In the genomic region with DNA sequence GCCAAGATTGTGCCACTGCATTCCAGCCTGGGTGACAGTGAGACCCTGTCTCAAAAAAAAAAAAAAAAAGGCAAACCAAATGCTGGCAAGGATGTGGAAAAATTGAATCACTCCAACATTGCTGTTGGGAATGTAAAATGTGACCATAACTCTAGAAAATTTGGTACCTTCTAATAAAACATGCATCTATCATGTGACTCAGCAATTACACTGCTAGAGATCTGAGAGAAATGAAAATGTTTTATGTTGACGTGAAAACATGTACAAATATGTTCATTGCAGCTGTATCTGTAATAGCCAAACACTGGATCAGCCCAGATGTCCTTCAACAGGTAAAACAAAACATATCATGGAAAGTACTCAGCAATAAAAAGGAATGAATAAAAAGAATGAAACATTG, we compare ENCODE assay signal across 18 cellular contexts. TPM values are rescaled to one million over a fixed set of nuclear protein-coding genes. Genes with fewer than 3 reads are reported as not detected.
A peak's percentile ranks its signal among the peaks of the same experiment; 100 is the strongest.
DNase-seq lines count a peak whose midpoint lies in the region; ATAC-seq, FAIRE-seq and TF ChIP-seq lines count a peak whose summit lies in the region.
"Had no signal": no experiment of that assay in that cellular context is flagged by ENCODE, and none has a peak within 500 bp of the region (broad histone marks: within the 10 kb centered on the region; RNA-seq: fewer than 3 reads in every experiment).

No MANE protein-coding gene starts in this region.

- H3K36me3 Mint-ChIP-seq in activated CD4-positive, alpha-beta memory T cell treated with anti-CD3 and anti-CD28 coated beads for 36 hours: peaks cover 52% of the 10 kb centered on the region
- H3K36me3 Mint-ChIP-seq in activated CD4-positive, alpha-beta memory T cell treated with anti-CD3 and anti-CD28 coated beads, Interleukin-2, amount 10 ng/mL, durations not matched to agents 7 days and 5 days (ENCODE audit: low read depth): peaks cover 66% of the 10 kb centered on the region
- peaks cover 59% of the 10 kb centered on the region for H3K36me3 Mint-ChIP-seq in activated naive CD8-positive, alpha-beta T cell treated with anti-CD3 and anti-CD28 coated beads, Interleukin-2, amount 50 U/mL, for 24 hours (ENCODE audit: low read depth)

- intact Hi-C loops in activated CD4-positive, alpha-beta memory T cell treated with anti-CD3 and anti-CD28 coated beads for 36 hours (cut with micrococcal nuclease): loop anchor here (5.0 kb wide), 1 partner anchor 39 kb away; no protein-coding TSS in a partner anchor

- H3K27ac Mint-ChIP-seq in activated CD4-positive, alpha-beta memory T cell treated with anti-CD3 and anti-CD28 coated beads for 36 hours: peak overlapping the region; percentile 49
- H3K27ac Mint-ChIP-seq in activated CD4-positive, alpha-beta memory T cell treated with anti-CD3 and anti-CD28 coated beads, Interleukin-2, amount 10 ng/mL, durations not matched to agents 7 days and 5 days: no peak overlapping the region
- H3K27ac Mint-ChIP-seq in activated naive CD8-positive, alpha-beta T cell treated with anti-CD3 and anti-CD28 coated beads, Interleukin-2, amount 50 U/mL, for 24 hours: peak overlapping the region; percentile 11

- TF ChIP-seq POLR2A in A549 (IDR thresholded peaks at IDR 0.05; ENCODE audit: low read length) (no peak), H54 (IDR thresholded peaks at IDR 0.05; ENCODE audit: low read depth, low read length) (no peak)

- no peak for TF ChIP-seq EP300 in A549 (IDR thresholded peaks at IDR 0.05)

- H3K9me3 ChIP-seq in A549: 0 out of 3 replicates have a peak, but pooled peaks cover 4% of the 10 kb centered on the region
- H3K9me3 ChIP-seq: BE2C, HAP-1 had no signal

- POLR2A ChIA-PET in activated CD4-positive, alpha-beta memory T cell treated with anti-CD3 and anti-CD28 coated beads for 36 hours (lab: Charles Lee): no interaction called here
- POLR2A ChIA-PET in activated CD4-positive, alpha-beta memory T cell treated with anti-CD3 and anti-CD28 coated beads, Interleukin-2, amount 10 ng/mL, durations not matched to agents 7 days and 5 days (lab: Charles Lee): no interaction called here
- POLR2A ChIA-PET in A549 (lab: Yijun Ruan, JAX): no interaction called here

- H3K4me1 Mint-ChIP-seq in activated CD4-positive, alpha-beta memory T cell treated with anti-CD3 and anti-CD28 coated beads for 36 hours (ENCODE audit: low read depth): peaks cover 19% of the 10 kb centered on the region
- peaks cover 38% of the 10 kb centered on the region for H3K4me1 Mint-ChIP-seq in activated CD4-positive, alpha-beta memory T cell treated with anti-CD3 and anti-CD28 coated beads, Interleukin-2, amount 10 ng/mL, durations not matched to agents 7 days and 5 days
- H3K4me1 Mint-ChIP-seq in activated naive CD8-positive, alpha-beta T cell treated with anti-CD3 and anti-CD28 coated beads, Interleukin-2, amount 50 U/mL, for 24 hours: peaks cover 29% of the 10 kb centered on the region

- no peak overlapping the region for H3K4me3 Mint-ChIP-seq in activated CD4-positive, alpha-beta memory T cell treated with anti-CD3 and anti-CD28 coated beads for 36 hours
- H3K4me3 Mint-ChIP-seq in activated CD4-positive, alpha-beta memory T cell treated with anti-CD3 and anti-CD28 coated beads, Interleukin-2, amount 10 ng/mL, durations not matched to agents 7 days and 5 days: no peak overlapping the region
- H3K4me3 Mint-ChIP-seq in activated naive CD8-positive, alpha-beta T cell treated with anti-CD3 and anti-CD28 coated beads, Interleukin-2, amount 50 U/mL, for 24 hours: no peak overlapping the region
- H3K4me3 Mint-ChIP-seq: CD4-positive, CD25-positive, alpha-beta regulatory T cell; CD8-positive, alpha-beta memory T cell had no signal

- no peak overlapping the region for H3K4me2 ChIP-seq in A549

- H3K27ac ChIP-seq in A549: no peak overlapping the region
- H3K27ac ChIP-seq: 22Rv1 had no signal

- DNase-seq in activated CD4-positive, alpha-beta memory T cell treated with anti-CD3 and anti-CD28 coated beads for 36 hours: no peak
- no peak for DNase-seq in activated CD4-positive, alpha-beta memory T cell treated with anti-CD3 and anti-CD28 coated beads, Interleukin-2, amount 10 ng/mL, durations not matched to agents 7 days and 5 days
- DNase-seq in A549 (ENCODE audit: low read depth in 1 of 2, low spot score in 1 of 2): no peak
- no peak for DNase-seq in H54 (ENCODE audit: insufficient read length, low spot score)
- no peak for DNase-seq in activated naive CD8-positive, alpha-beta T cell treated with anti-CD3 and anti-CD28 coated beads, Interleukin-2, amount 50 U/mL, for 24 hours
- DNase-seq in epidermal melanocyte (ENCODE audit: insufficient read length, low spot score): no peak
- DNase-seq in GM19240 (ENCODE audit: insufficient read length, low spot score): no peak
- DNase-seq: BE2C; C1 segment of cervical spinal cord; CD8-positive, alpha-beta memory T cell; COR-L47; GDM1 had no signal

- no peaks in the 10 kb centered on the region for H3K27me3 Mint-ChIP-seq in activated CD4-positive, alpha-beta memory T cell treated with anti-CD3 and anti-CD28 coated beads for 36 hours
- H3K27me3 Mint-ChIP-seq in activated CD4-positive, alpha-beta memory T cell treated with anti-CD3 and anti-CD28 coated beads, Interleukin-2, amount 10 ng/mL, durations not matched to agents 7 days and 5 days: no peaks in the 10 kb centered on the region
- no peaks in the 10 kb centered on the region for H3K27me3 Mint-ChIP-seq in activated naive CD8-positive, alpha-beta T cell treated with anti-CD3 and anti-CD28 coated beads, Interleukin-2, amount 50 U/mL, for 24 hours
- H3K27me3 Mint-ChIP-seq: CD4-positive, CD25-positive, alpha-beta regulatory T cell; CD8-positive, alpha-beta memory T cell had no signal

- no peaks in the 10 kb centered on the region for H3K4me1 ChIP-seq in A549
- H3K4me1 ChIP-seq: BE2C, HAP-1 had no signal

- ATAC-seq in A549: no peak
- ATAC-seq in activated naive CD8-positive, alpha-beta T cell treated with anti-CD3 and anti-CD28 coated beads, Interleukin-2, amount 50 U/mL, for 24 hours: no peak

- WGBS in A549 (ENCODE audit: missing lambda C conversion rate): 87% methylated on average over 1 of the region's 1 CpG

- no peak for TF ChIP-seq CTCF in A549 (IDR thresholded peaks at IDR 0.05)

- CTCF ChIA-PET in activated CD4-positive, alpha-beta memory T cell treated with anti-CD3 and anti-CD28 coated beads for 36 hours (lab: Charles Lee): interaction anchor here (0.9 kb wide), 1 partner anchor 54 kb away, joined by 3 read pairs; no protein-coding TSS in a partner anchor
- CTCF ChIA-PET in activated CD4-positive, alpha-beta memory T cell treated with anti-CD3 and anti-CD28 coated beads, Interleukin-2, amount 10 ng/mL, durations not matched to agents 7 days and 5 days (lab: Charles Lee): interaction anchor here (0.9 to 3.8 kb wide), 2 partner anchors 21 to 54 kb away, joined by 3 to 18 read pairs; partner anchors contain the start of gene TYSND1
- CTCF ChIA-PET in A549 (lab: Yijun Ruan, JAX): no interaction called here

- no peak for TF ChIP-seq RAD21 in A549 (conservative IDR thresholded peaks at IDR 0.05 in 1 of 2, IDR thresholded peaks at IDR 0.05 in 1 of 2)

- no peaks in the 10 kb centered on the region for H3K9me3 Mint-ChIP-seq in activated CD4-positive, alpha-beta memory T cell treated with anti-CD3 and anti-CD28 coated beads for 36 hours
- no peaks in the 10 kb centered on the region for H3K9me3 Mint-ChIP-seq in activated CD4-positive, alpha-beta memory T cell treated with anti-CD3 and anti-CD28 coated beads, Interleukin-2, amount 10 ng/mL, durations not matched to agents 7 days and 5 days
- no peaks in the 10 kb centered on the region for H3K9me3 Mint-ChIP-seq in activated naive CD8-positive, alpha-beta T cell treated with anti-CD3 and anti-CD28 coated beads, Interleukin-2, amount 50 U/mL, for 24 hours
- H3K9me3 Mint-ChIP-seq: CD4-positive, CD25-positive, alpha-beta regulatory T cell; CD8-positive, alpha-beta memory T cell had no signal

- H3K4me3 ChIP-seq in A549: no peak overlapping the region
- H3K4me3 ChIP-seq: HAP-1 had no signal

- no peak for FAIRE-seq in A549 (lab: Jason Lieb, UNC)
- FAIRE-seq in H54 (lab: Jason Lieb, UNC): peak; percentile 20
- FAIRE-seq: D721Med, GM12892, H1 had no signal

TF ChIP-seq in A549, 52 proteins besides CTCF, POLR2A, EP300 and RAD21 (continues in another document):
- no peak for TF ChIP-seq CHD2 (IDR thresholded peaks at IDR 0.05; ENCODE audit: low read length, partially characterized antibody)
- TF ChIP-seq BHLHE40 (IDR thresholded peaks at IDR 0.05; ENCODE audit: low read depth, low read length): no peak
- no peak for TF ChIP-seq ZFP36 (IDR thresholded peaks at IDR 0.05; ENCODE audit: borderline replicate concordance, partially characterized antibody)

RNA-seq across cellular contexts. Expression of gene SAR1A, which starts 30.8 kb away (rescaled TPM):
- 10 to 100 TPM; 91.9 to 94.8 TPM for total RNA-seq in activated CD4-positive, alpha-beta memory T cell treated with anti-CD3 and anti-CD28 coated beads for 36 hours
- 10 to 100 TPM; 81.4 to 85.6 TPM for total RNA-seq in activated CD4-positive, alpha-beta memory T cell treated with anti-CD3 and anti-CD28 coated beads, Interleukin-2, amount 10 ng/mL, durations not matched to agents 7 days and 5 days
- 75.6 and 80.7 TPM in 2 replicates for polyA plus RNA-seq in A549 (2011; rRNA removed)
- polyA plus RNA-seq in A549 (2012; cell fraction: cytosol; rRNA removed): 22.8 and 23.9 TPM in 2 replicates
- 12.0 and 23.2 TPM in 2 replicates for polyA plus RNA-seq in A549 (2012; cell fraction: nucleus; rRNA removed)
- polyA plus RNA-seq in A549 (2017; fragmentation: RNase III; extraction: RNeasy Plus Mini Kit Qiagen cat#74134 plus additional on column Dnase treatment): 55.8 to 57.7 TPM (median 57.5 TPM) in 3 replicates
- polyA minus RNA-seq in A549 (2011; rRNA and poly(A)+ RNA removed): 93.9 and 107 TPM in 2 replicates

RNA-seq across cellular contexts. Expression of gene PPA1, which starts 32.1 kb away (rescaled TPM):
- total RNA-seq in activated CD4-positive, alpha-beta memory T cell treated with anti-CD3 and anti-CD28 coated beads for 36 hours: 100 to 1,000 TPM; 359 to 368 TPM
- 100 to 1,000 TPM; 155 to 158 TPM for total RNA-seq in activated CD4-positive, alpha-beta memory T cell treated with anti-CD3 and anti-CD28 coated beads, Interleukin-2, amount 10 ng/mL, durations not matched to agents 7 days and 5 days
- polyA plus RNA-seq in A549 (2011; rRNA removed) (219 and 273 TPM in 2 replicates), A549 (2017; fragmentation: RNase III; extraction: RNeasy Plus Mini Kit Qiagen cat#74134 plus additional on column Dnase treatment) (205 to 228 TPM (median 207 TPM) in 3 replicates)
- polyA plus RNA-seq in A549 (2012; cell fraction: cytosol; rRNA removed): 169 and 176 TPM in 2 replicates
- polyA plus RNA-seq in A549 (2012; cell fraction: nucleus; rRNA removed): 66.2 and 82.5 TPM in 2 replicates
- polyA minus RNA-seq in A549 (2011; rRNA and poly(A)+ RNA removed): 42.5 and 50.6 TPM in 2 replicates

RNA-seq across cellular contexts. Expression of gene TYSND1, which starts 54.6 kb away (rescaled TPM):
- 10 to 100 TPM; 10.9 to 12.1 TPM for total RNA-seq in activated CD4-positive, alpha-beta memory T cell treated with anti-CD3 and anti-CD28 coated beads for 36 hours
- total RNA-seq in activated CD4-positive, alpha-beta memory T cell treated with anti-CD3 and anti-CD28 coated beads, Interleukin-2, amount 10 ng/mL, durations not matched to agents 7 days and 5 days: 1 to 10 TPM; 9.3 to 9.8 TPM
- polyA plus RNA-seq in A549 (2011; rRNA removed): 10.9 and 12.6 TPM in 2 replicates
- 15.0 and 20.4 TPM in 2 replicates for polyA plus RNA-seq in A549 (2012; cell fraction: cytosol; rRNA removed)
- polyA plus RNA-seq in A549 (2012; cell fraction: nucleus; rRNA removed): 44.1 and 49.5 TPM in 2 replicates
- polyA plus RNA-seq in A549 (2017; fragmentation: RNase III; extraction: RNeasy Plus Mini Kit Qiagen cat#74134 plus additional on column Dnase treatment): 16.6 to 20.7 TPM (median 20.0 TPM) in 3 replicates
- 8.9 and 11.2 TPM in 2 replicates for polyA minus RNA-seq in A549 (2011; rRNA and poly(A)+ RNA removed)
